23 cellular contexts compared by ENCODE assay signal in genomic region chr2:231398585-231398984, GRCh38. TPM values are rescaled to one million over a fixed set of nuclear protein-coding genes. Genes with fewer than 3 reads are reported as not detected.
"Had no signal": no experiment of that assay in that cellular context is flagged by ENCODE, and none has a peak within 500 bp of the region (broad histone marks: within the 10 kb centered on the region; RNA-seq: fewer than 3 reads in every experiment).

No MANE protein-coding gene starts in this region.

- H3K36me3 ChIP-seq: breast epithelium, gastrocnemius medialis, sigmoid colon, transverse colon, vagina had no signal

- H3K9me3 ChIP-seq: breast epithelium, gastrocnemius medialis, left lung, sigmoid colon, transverse colon, vagina had no signal

- H3K4me3 ChIP-seq: breast epithelium, gastrocnemius medialis, left lung, transverse colon, vagina had no signal

- ATAC-seq: activated CD4-positive, CD25-positive, alpha-beta regulatory T cell treated with anti-CD3 and anti-CD28 coated beads, Interleukin-2, amount 50 U/mL, for 24 hours; activated naive CD8-positive, alpha-beta T cell treated with anti-CD3 and anti-CD28 coated beads, Interleukin-2, amount 50 U/mL, for 24 hours; esophagus mucosa; gastrocnemius medialis; left lung had no signal

- DNase-seq: activated CD4-positive, alpha-beta T cell treated with anti-CD3 and anti-CD28 coated beads, Interleukin-2, amount 50 U/mL, for 1 hour; activated CD8-positive, alpha-beta memory T cell treated with anti-CD3 and anti-CD28 coated beads for 24 hours; activated CD8-positive, alpha-beta memory T cell treated with anti-CD3 and anti-CD28 coated beads, Interleukin-2, amount 50 U/mL, for 48 hours; activated effector memory CD4-positive, alpha-beta T cell treated with Interleukin-2 at 50 U/mL for 16 hours; activated naive CD4-positive, alpha-beta T cell treated with anti-CD3 and anti-CD28 coated beads, Interleukin-2, amount 10 ng/mL, durations not matched to agents 7 days and 5 days; activated naive CD8-positive, alpha-beta T cell treated with anti-CD3 and anti-CD28 coated beads, Interleukin-2, amount 50 U/mL, for 24 hours; activated T-cell treated with anti-CD3 and anti-CD28 coated beads, Interleukin-2, amount 50 U/mL, for 48 hours; aorta; cerebellar nuclear complex; effector CD8-positive, alpha-beta T cell; gastrocnemius medialis; midbrain; sigmoid colon; stimulated activated CD8-positive, alpha-beta memory T cell treated with anti-CD3 and anti-CD28 coated beads, Interleukin-4, amount 100 ng/mL, for 48 hours; stimulated activated naive CD4-positive, alpha-beta T cell treated with Interleukin-2 at 50 U/mL for 16 hours; T1000; transverse colon had no signal

- H3K27ac ChIP-seq: gastrocnemius medialis, left lung, vagina had no signal

RNA-seq across cellular contexts. Expression of gene B3GNT7, which starts 3.1 kb away (rescaled TPM):
- total RNA-seq: T-helper 1 cell treated with Interleukin-12 subunit alpha and Interleukin-12 subunit beta and Interleukin-4 antibody, amounts not matched to agents 30 ng/mL and 1 ng/mL, for 36 hours had no signal
